Comparison of ENCODE assay signal across 8 cellular contexts in the genomic region with DNA sequence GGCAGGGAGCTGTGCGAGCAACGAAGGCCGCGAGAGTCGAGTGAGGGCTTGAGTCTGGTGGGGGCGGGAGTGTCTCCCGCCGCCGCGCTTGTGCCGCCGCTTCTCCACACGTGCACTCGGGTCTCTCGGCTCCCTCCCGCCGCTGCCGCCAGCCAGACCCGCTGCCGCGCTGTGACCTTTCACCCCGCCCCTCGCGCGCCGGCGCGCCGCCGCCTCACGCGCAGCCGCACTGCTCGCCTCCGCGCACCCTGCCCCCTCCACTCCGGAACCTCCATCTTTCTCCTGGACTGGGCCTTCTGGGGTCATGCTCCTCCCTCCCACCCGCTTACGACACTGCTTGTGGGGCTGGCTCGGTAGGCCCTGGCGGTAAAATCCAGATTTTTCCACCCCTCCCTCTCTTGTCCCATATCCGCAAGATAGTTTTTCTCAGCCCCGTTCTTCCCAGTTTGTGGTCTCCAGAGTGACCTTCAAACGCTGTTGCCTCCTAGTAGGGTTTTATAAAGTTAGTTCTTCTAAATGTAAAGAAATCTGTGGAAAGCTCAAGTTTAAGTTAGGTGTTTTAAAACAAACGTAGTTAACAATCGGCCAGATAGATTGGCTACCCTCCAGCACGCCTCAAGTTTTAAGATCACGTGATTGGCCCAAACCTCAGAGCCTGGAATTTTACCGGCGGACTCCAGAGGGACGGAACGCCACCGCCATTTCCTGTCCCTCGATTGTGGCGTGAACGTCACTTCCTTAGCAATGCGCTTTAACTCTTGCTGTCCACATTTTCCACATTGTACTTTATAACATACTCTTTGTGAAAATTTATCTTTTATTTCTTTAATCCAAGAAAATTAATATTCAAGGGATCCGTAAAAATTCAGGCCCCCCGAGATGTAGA. TPM values are rescaled to one million over a fixed set of nuclear protein-coding genes. Genes with fewer than 3 reads are reported as not detected.
DNase-seq lines count a peak whose midpoint lies in the region; ATAC-seq, FAIRE-seq and TF ChIP-seq lines count a peak whose summit lies in the region.

A gene (minus strand): TSS at position 181 of the 886 bp plus-strand sequence. CDS start 300 bp downstream, outside the sequence.

- peaks cover 35% of the 10 kb centered on the region for H4K20me1 ChIP-seq in OCI-LY3 (ENCODE audit: insufficient read depth, low read length)

- H3K27ac ChIP-seq in OCI-LY3 (ENCODE audit: low read length) (peak within 1 kb of the TSS; percentile 85), mesodermal cell (ENCODE audit: low read depth, low read length, severe bottlenecking) (peak within 1 kb of the TSS; percentile 100)

- WGBS in mesodermal cell (ENCODE audit: insufficient coverage in 2 of 2), 2 experiments: 0% methylated on average over 51 to 52 of the region's 59 CpGs

- peak; percentile 90 for FAIRE-seq in endometrium (lab: Jason Lieb, UNC)

- H3K36me3 ChIP-seq in OCI-LY3 (replicated peaks; ENCODE audit: low read depth, low read length) (peaks cover 11% of the 10 kb centered on the region), mesodermal cell (ENCODE audit: control insufficient read depth, insufficient read depth, low read length) (peaks cover 4% of the 10 kb centered on the region)

- H3K27me3 ChIP-seq in OCI-LY3 (ENCODE audit: low read depth, low read length): no peaks in the 10 kb centered on the region

- H3K4me2 ChIP-seq in OCI-LY3 (ENCODE audit: low read length): peak within 1 kb of the TSS; percentile 88

- TF ChIP-seq CTCF in OCI-LY3 (IDR thresholded peaks at IDR 0.05; ENCODE audit: low read depth, low read length): no peak

- ATAC-seq in GM21423 (IDR thresholded peaks at IDR 0.05; ENCODE audit: unreplicated experiment): peak; percentile 47

- peak within 1 kb of the TSS; percentile 78 for H3K4me3 ChIP-seq in OCI-LY3 (ENCODE audit: low read length)
- H3K4me3 ChIP-seq in mesodermal cell (ENCODE audit: extremely low read depth, insufficient read depth, low read length, poor library complexity, severe bottlenecking): peak within 1 kb of the TSS; percentile 88

- H2AFZ ChIP-seq in OCI-LY3 (ENCODE audit: low read depth, low read length): peak within 1 kb of the TSS; percentile 77

- peaks cover 47% of the 10 kb centered on the region for H3K4me1 ChIP-seq in OCI-LY3 (ENCODE audit: low read length)
- H3K4me1 ChIP-seq in mesodermal cell (ENCODE audit: control insufficient read depth, insufficient read depth, low read length, poor library complexity, severe bottlenecking): peaks cover 4% of the 10 kb centered on the region

- peaks cover 71% of the 10 kb centered on the region for H3K79me2 ChIP-seq in OCI-LY3 (ENCODE audit: low read length)

- H3K9ac ChIP-seq in OCI-LY3 (ENCODE audit: low read length): peak within 1 kb of the TSS; percentile 86

- H3K9me3 ChIP-seq in OCI-LY3 (ENCODE audit: insufficient read depth, low read length) (no peaks in the 10 kb centered on the region), mesodermal cell (ENCODE audit: control insufficient read depth, low read length) (no peaks in the 10 kb centered on the region)

- DNase-seq in COR-L47 (lab: John Stamatoyannopoulos, UW) (peak; percentile 98), HuH-7 (ENCODE audit: low spot score) (peak; percentile 89)
- DNase-seq in activated CD8-positive, alpha-beta memory T cell treated with anti-CD3 and anti-CD28 coated beads, Interleukin-2, amount 50 U/mL, for 48 hours: peak; percentile 96
- DNase-seq in stimulated activated CD8-positive, alpha-beta memory T cell treated with anti-CD3 and anti-CD28 coated beads, Interleukin-15, amount 100 ng/mL, for 4 hours (ENCODE audit: low read depth in 2 of 2): peak; percentile 89 to 93

RNA-seq across cellular contexts. Expression of the gene that starts here (rescaled TPM):
- 96.5 TPM for polyA plus RNA-seq in mesodermal cell (2013, experiment 1 of 2)
- 93.5 TPM for polyA plus RNA-seq in mesodermal cell (2013, experiment 2 of 2)

Comparison
In these comparisons a context has a peak if more than half of its experiments do, and no peak if none do; other contexts are left out.
1. Peak in every context shown above with its lines: DNase-seq, ATAC-seq, H3K4me3 ChIP-seq and H3K27ac ChIP-seq.